In the genomic region with DNA sequence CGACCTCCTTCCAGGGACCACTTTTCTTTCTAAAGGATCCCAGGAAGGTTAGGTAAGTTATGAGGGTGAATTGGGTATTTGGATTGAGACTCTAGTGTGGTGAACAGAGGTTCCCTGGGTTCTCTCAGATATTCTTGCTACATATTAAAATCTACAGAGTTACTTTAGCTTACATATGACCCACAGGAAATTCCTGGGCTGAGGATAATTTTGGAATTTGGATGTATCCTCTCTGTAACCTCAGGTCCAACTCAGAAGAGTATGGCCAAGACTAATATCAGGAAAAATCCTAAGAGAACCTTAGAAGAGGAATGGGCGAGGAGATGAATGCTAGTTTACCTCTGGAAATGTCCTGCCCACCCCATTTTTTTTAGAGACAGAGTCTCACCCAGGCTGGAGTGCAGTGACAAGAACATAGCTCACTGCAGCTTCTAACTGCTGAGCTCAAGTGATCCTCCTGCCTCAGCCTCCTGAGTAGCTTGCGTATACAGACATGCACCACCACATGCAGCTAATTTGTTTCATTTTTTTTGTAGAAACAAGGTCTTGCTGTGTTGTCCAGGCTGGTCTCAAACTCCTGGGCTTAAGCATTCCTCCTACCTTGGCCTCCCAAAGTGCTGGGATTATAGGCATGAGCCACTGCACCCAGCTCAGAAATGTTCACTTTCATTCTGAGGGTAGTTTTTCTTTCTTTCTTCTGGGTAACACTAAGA, we compare ENCODE assay signal across 19 cellular contexts.
A peak's percentile ranks its signal among the peaks of the same experiment; 100 is the strongest.
DNase-seq lines count a peak whose midpoint lies in the region; ATAC-seq and TF ChIP-seq lines count a peak whose summit lies in the region.
"Had no signal": no experiment of that assay in that cellular context is flagged by ENCODE, and none has a peak within 500 bp of the region (broad histone marks: within the 10 kb centered on the region; RNA-seq: fewer than 3 reads in every experiment).

No MANE protein-coding gene starts in this region.

- H3K27me3 Mint-ChIP-seq in type B pancreatic cell: no peaks in the 10 kb centered on the region

- DNase-seq in HCEC 1CT (peak; percentile 36), brain microvascular endothelial cell (no peak), mesenchymal stem cell (no peak), type B pancreatic cell (ENCODE audit: extremely low spot score, unreplicated experiment) (no peak), spleen (no peak), left ventricle myocardium superior (no peak), HAP-1 (ENCODE audit: low spot score in 2 of 2) (no peak)
- DNase-seq: activated CD4-positive, alpha-beta T cell treated with anti-CD3 and anti-CD28 coated beads, Interleukin-2, amount 50 U/mL, for 4 hours; activated effector memory CD4-positive, alpha-beta T cell treated with anti-CD3 and anti-CD28 coated beads, Interleukin-2, amount 50 U/mL, for 16 hours; activated naive CD8-positive, alpha-beta T cell treated with anti-CD3 and anti-CD28 coated beads, Interleukin-2, amount 50 U/mL, for 24 hours; cortex of kidney; left colon; MM.1S; naive thymus-derived CD8-positive, alpha-beta T cell; NCI-H1417 treated with DMSO at 0.1 percent for 48 hours; NK-92 treated with Interleukin-12 subunit alpha and Interleukin-12 subunit beta, amount 100 ng/mL, for 24 hours; posterior cingulate gyrus had no signal

- TF ChIP-seq CTCF in brain microvascular endothelial cell (IDR thresholded peaks at IDR 0.05; ENCODE audit: low read depth, low read length, missing control alignments) (no peak), type B pancreatic cell (conservative IDR thresholded peaks at IDR 0.05) (no peak), spleen (IDR thresholded peaks at IDR 0.05 in 8 of 11, conservative IDR thresholded peaks at IDR 0.05 in 3 of 11) (no peak)

- no peak overlapping the region for H2AFZ ChIP-seq in mesenchymal stem cell (ENCODE audit: low read depth, low read length)

- H3K4me2 ChIP-seq in mesenchymal stem cell (ENCODE audit: low read length, poor library complexity, severe bottlenecking): peak overlapping the region; percentile 35

- no peak overlapping the region for H2BK15ac ChIP-seq in mesenchymal stem cell (ENCODE audit: low read depth, poor library complexity, severe bottlenecking)

- peak overlapping the region; percentile 77 for H3K27ac Mint-ChIP-seq in type B pancreatic cell
- H3K27ac Mint-ChIP-seq: activated naive CD8-positive, alpha-beta T cell treated with anti-CD3 and anti-CD28 coated beads, Interleukin-2, amount 50 U/mL, for 24 hours; WTC11 had no signal

- peak overlapping the region; percentile 52 for H3K27ac ChIP-seq in brain microvascular endothelial cell
- H3K27ac ChIP-seq in mesenchymal stem cell (ENCODE audit: low read length, poor library complexity, severe bottlenecking): peak overlapping the region; percentile 95
- no peak overlapping the region for H3K27ac ChIP-seq in spleen

- peak overlapping the region; percentile 5 for H4K8ac ChIP-seq in mesenchymal stem cell (ENCODE audit: low read length)

- intact Hi-C loops in spleen (cut with DNase I; ENCODE audit: low total_unique reads): no loop called here
- intact Hi-C loops in left ventricle myocardium superior (cut with micrococcal nuclease): no loop called here

- H3K4ac ChIP-seq in mesenchymal stem cell (ENCODE audit: low read depth in 1 of 2, low read length in 2 of 2): peak overlapping the region in 1 of 2 experiments; percentile 42

- H3K23ac ChIP-seq in mesenchymal stem cell (ENCODE audit: low read length in 2 of 2): no peak overlapping the region

- H2BK120ac ChIP-seq in mesenchymal stem cell (ENCODE audit: low read depth, low read length): no peak overlapping the region

- no peaks in the 10 kb centered on the region for H3K79me1 ChIP-seq in mesenchymal stem cell (replicated peaks; ENCODE audit: low read length, poor library complexity, severe bottlenecking)

- H3K4me3 ChIP-seq in brain microvascular endothelial cell (ENCODE audit: low read depth, low read length): no peak overlapping the region
- H3K4me3 ChIP-seq in mesenchymal stem cell (ENCODE audit: insufficient read depth in 1 of 2, low read depth in 1 of 2, low read length in 2 of 2): no peak overlapping the region
- no peak overlapping the region for H3K4me3 ChIP-seq in spleen
- no peak overlapping the region for H3K4me3 ChIP-seq in HAP-1
- H3K4me3 ChIP-seq: K562 had no signal

- peaks cover 11% of the 10 kb centered on the region for H3K36me3 Mint-ChIP-seq in type B pancreatic cell
- H3K36me3 Mint-ChIP-seq: naive thymus-derived CD8-positive, alpha-beta T cell; WTC11 had no signal

- H3K36me3 ChIP-seq in brain microvascular endothelial cell (replicated peaks): no peaks in the 10 kb centered on the region
- H3K36me3 ChIP-seq in mesenchymal stem cell (ENCODE audit: control insufficient read depth in 1 of 2, insufficient read depth in 2 of 2, low read depth in 1 of 2, low read length in 2 of 2): peaks cover 0 to 12% of the 10 kb centered on the region in 2 experiments
- H3K36me3 ChIP-seq in spleen: no peaks in the 10 kb centered on the region
- H3K36me3 ChIP-seq in HAP-1 (replicated peaks): no peaks in the 10 kb centered on the region

- in situ Hi-C loops in brain microvascular endothelial cell (cut with HindIII; ENCODE audit: low pct_ligation_motif_present, low sequenced_read_pairs) (no loop called here), HAP-1 (cut with MboI; ENCODE audit: low sequenced_read_pairs) (no loop called here)

- no peak overlapping the region for H3K9ac ChIP-seq in mesenchymal stem cell (ENCODE audit: low read length)

- peak overlapping the region; percentile 96 for H2AK5ac ChIP-seq in mesenchymal stem cell (ENCODE audit: low read length, severe bottlenecking)

- H3K4me3 Mint-ChIP-seq in type B pancreatic cell: no peak overlapping the region
- H3K4me3 Mint-ChIP-seq: activated naive CD8-positive, alpha-beta T cell treated with anti-CD3 and anti-CD28 coated beads, Interleukin-2, amount 50 U/mL, for 24 hours; naive thymus-derived CD8-positive, alpha-beta T cell; WTC11 had no signal

- peak overlapping the region in 1 of 2 experiments; percentile 43 for H3K18ac ChIP-seq in mesenchymal stem cell (ENCODE audit: low read depth in 1 of 2, low read length in 2 of 2)

- H3K9me3 Mint-ChIP-seq in type B pancreatic cell: no peaks in the 10 kb centered on the region
- H3K9me3 Mint-ChIP-seq: activated naive CD8-positive, alpha-beta T cell treated with anti-CD3 and anti-CD28 coated beads, Interleukin-2, amount 50 U/mL, for 24 hours; naive thymus-derived CD8-positive, alpha-beta T cell; WTC11 had no signal

- H3K4me1 ChIP-seq in mesenchymal stem cell (ENCODE audit: control insufficient read depth, insufficient read depth, low read depth, low read length): peaks cover 29% of the 10 kb centered on the region
- no peaks in the 10 kb centered on the region for H3K4me1 ChIP-seq in spleen
- no peaks in the 10 kb centered on the region for H3K4me1 ChIP-seq in HAP-1

- ATAC-seq in left ventricle myocardium superior: no peak
- ATAC-seq: activated naive CD8-positive, alpha-beta T cell treated with anti-CD3 and anti-CD28 coated beads, Interleukin-2, amount 50 U/mL, for 24 hours; K562; naive thymus-derived CD8-positive, alpha-beta T cell; WTC11 had no signal

- peaks cover 13% of the 10 kb centered on the region for H3K4me1 Mint-ChIP-seq in type B pancreatic cell (ENCODE audit: unreplicated experiment)
- H3K4me1 Mint-ChIP-seq: activated naive CD8-positive, alpha-beta T cell treated with anti-CD3 and anti-CD28 coated beads, Interleukin-2, amount 50 U/mL, for 24 hours; naive thymus-derived CD8-positive, alpha-beta T cell; WTC11 had no signal

- H3K9me3 ChIP-seq in mesenchymal stem cell (ENCODE audit: control insufficient read depth, low read length) (no peaks in the 10 kb centered on the region), spleen (no peaks in the 10 kb centered on the region), HAP-1 (no peaks in the 10 kb centered on the region)

- no peaks in the 10 kb centered on the region for H3K27me3 ChIP-seq in brain microvascular endothelial cell (replicated peaks)
- no peaks in the 10 kb centered on the region for H3K27me3 ChIP-seq in mesenchymal stem cell (ENCODE audit: control insufficient read depth in 1 of 2, insufficient read depth in 1 of 2, low read length in 2 of 2)
- H3K27me3 ChIP-seq in spleen (replicated peaks in 1 of 7): no peaks in the 10 kb centered on the region
- H3K27me3 ChIP-seq in HAP-1 (ENCODE audit: low read depth): no peaks in the 10 kb centered on the region; the same call in none of the 2 replicates

- H2BK5ac ChIP-seq in mesenchymal stem cell (ENCODE audit: low read depth, low read length, poor library complexity, severe bottlenecking): peak overlapping the region; percentile 79

- H2BK12ac ChIP-seq in mesenchymal stem cell (ENCODE audit: low read length in 2 of 2): no peak overlapping the region

- H4K91ac ChIP-seq in mesenchymal stem cell (ENCODE audit: low read length): no peak overlapping the region

- 98% methylated on average over 2 of the region's 3 CpGs for WGBS in mesenchymal stem cell
- 81 to 85% (median 82%) methylated on average over 3 of the region's 3 CpGs for WGBS in spleen, 5 donors

- no peak overlapping the region for H3K14ac ChIP-seq in mesenchymal stem cell (ENCODE audit: low read length in 2 of 2)

- TF ChIP-seq POLR2A in spleen (IDR thresholded peaks at IDR 0.05): no peak

Comparison
In these comparisons a context has a peak if more than half of its experiments do, and no peak if none do; other contexts are left out.
1. H3K27ac ChIP-seq: peak in brain microvascular endothelial cell (single experiment) and mesenchymal stem cell (single experiment); none in spleen (0 of 8).